ENCODE assay signal across 22 cellular contexts in the genomic region with DNA sequence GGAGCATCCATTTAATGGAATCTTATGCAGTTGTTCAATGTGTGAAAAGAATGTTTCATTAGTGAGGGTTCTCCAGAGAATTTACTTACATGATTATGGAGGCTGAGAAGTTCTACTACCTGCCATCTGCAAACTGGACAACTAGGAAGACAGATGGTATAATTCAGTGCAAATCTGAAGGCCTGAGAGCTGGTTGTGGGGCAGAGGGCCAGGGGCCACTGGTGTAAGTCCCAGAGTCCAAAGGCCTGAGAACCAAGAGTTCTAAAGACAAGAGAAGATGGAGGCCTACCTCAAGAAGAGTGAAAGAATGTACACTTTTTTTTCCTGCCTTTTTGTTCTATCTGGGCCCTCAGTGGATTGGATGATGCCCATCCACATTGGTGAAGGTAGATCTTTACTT.
A peak's percentile ranks its signal among the peaks of the same experiment; 100 is the strongest.
DNase-seq lines count a peak whose midpoint lies in the region.
"Had no signal": no experiment of that assay in that cellular context is flagged by ENCODE, and none has a peak within 500 bp of the region (broad histone marks: within the 10 kb centered on the region; RNA-seq: fewer than 3 reads in every experiment).

No MANE protein-coding gene starts in this region.

- DNase-seq in SK-N-DZ (ENCODE audit: low spot score), result peak; percentile 92
- DNase-seq in NCI-H187 (lab: John Stamatoyannopoulos, UW), result no peak
- DNase-seq: 8988T; ACHN; AML-193; BE2C; C1 segment of cervical spinal cord; Caco-2; Calu3; CD4-positive, alpha-beta memory T cell; CD4-positive, alpha-beta T cell; CD4-positive, CD25-positive, alpha-beta regulatory T cell; CD8-positive, alpha-beta memory T cell; CD8-positive, alpha-beta T cell; COR-L47; DMS 273 treated with DMSO at 0.1 percent for 48 hours; DMS153; DMS53; DMS79; DMS79 treated with DMSO at 0.1 percent for 48 hours; DND-41; EL had no signal
